10 cellular contexts compared by ENCODE assay signal in genomic region chr11:117884994-117885393, GRCh38. TPM values are rescaled to one million over a fixed set of nuclear protein-coding genes. Genes with fewer than 3 reads are reported as not detected.
DNase-seq lines count a peak whose midpoint lies in the region; ATAC-seq and TF ChIP-seq lines count a peak whose summit lies in the region.
"Had no signal": no experiment of that assay in that cellular context is flagged by ENCODE, and none has a peak within 500 bp of the region (broad histone marks: within the 10 kb centered on the region; RNA-seq: fewer than 3 reads in every experiment).

No MANE protein-coding gene starts in this region.

- H3K27me3 ChIP-seq in gastroesophageal sphincter (no peaks in the 10 kb centered on the region), prostate gland (replicated peaks; ENCODE audit: insufficient read depth) (no peaks in the 10 kb centered on the region), Karpas-422 (ENCODE audit: low read length) (no peaks in the 10 kb centered on the region)

- intact Hi-C loops in prostate gland (cut with DNase I) = no loop called here

- no peaks in the 10 kb centered on the region for H3K79me2 ChIP-seq in Karpas-422 (ENCODE audit: low read length)

- H2AFZ ChIP-seq in Karpas-422 (ENCODE audit: low read length) = no peak overlapping the region

- peak; percentile 47 for DNase-seq in ELF-1 (ENCODE audit: low read depth, low spot score)
- peak; percentile 29 for DNase-seq in SK-N-DZ (ENCODE audit: low spot score)
- DNase-seq in prostate gland (ENCODE audit: low spot score) = no peak
- no peak for DNase-seq in retina
- no peak for DNase-seq in Karpas-422
- DNase-seq: caudate nucleus, H9 had no signal

- TF ChIP-seq POLR2A in gastroesophageal sphincter (IDR thresholded peaks at IDR 0.05) (no peak), prostate gland (IDR thresholded peaks at IDR 0.05) (no peak)

- no peaks in the 10 kb centered on the region for H3K36me3 ChIP-seq in gastroesophageal sphincter
- no peaks in the 10 kb centered on the region for H3K36me3 ChIP-seq in prostate gland
- no peaks in the 10 kb centered on the region for H3K36me3 ChIP-seq in Karpas-422 (ENCODE audit: insufficient read depth, low read length)

- no peak overlapping the region for H3K4me2 ChIP-seq in Karpas-422 (ENCODE audit: low read depth, low read length, poor library complexity, severe bottlenecking)

- H4K20me1 ChIP-seq in Karpas-422 (ENCODE audit: insufficient read depth, low read depth, low read length) = no peaks in the 10 kb centered on the region

- no peak overlapping the region for H3K9ac ChIP-seq in Karpas-422 (ENCODE audit: low read length)

- 29 to 38% methylated on average over 4 to 6 of the region's 7 CpGs for WGBS in gastroesophageal sphincter (ENCODE audit: low coverage in 1 of 2), 2 donors
- WGBS in prostate gland = 82% methylated on average over 7 of the region's 7 CpGs

- TF ChIP-seq CTCF in gastroesophageal sphincter (IDR thresholded peaks at IDR 0.05) = no peak
- TF ChIP-seq CTCF in prostate gland (IDR thresholded peaks at IDR 0.05) = no peak

- ATAC-seq in gastroesophageal sphincter (peak; percentile 31), GM21526 (IDR thresholded peaks at IDR 0.05; ENCODE audit: low FRiP score, unreplicated experiment) (no peak), GM19328 (IDR thresholded peaks at IDR 0.05; ENCODE audit: unreplicated experiment) (no peak)

- H3K27ac ChIP-seq in gastroesophageal sphincter (peak overlapping the region; percentile 40 to 87 (median 84)), prostate gland (peak overlapping the region; percentile 24 to 44), Karpas-422 (ENCODE audit: low read length) (no peak overlapping the region)

- H3K4me1 ChIP-seq in gastroesophageal sphincter (peaks cover 0 to 59% (median 16%) of the 10 kb centered on the region in 3 donors), prostate gland (replicated peaks) (no peaks in the 10 kb centered on the region), Karpas-422 (ENCODE audit: low read length) (no peaks in the 10 kb centered on the region)

- H3K4me3 ChIP-seq in gastroesophageal sphincter (no peak overlapping the region), prostate gland (no peak overlapping the region), Karpas-422 (ENCODE audit: low read length) (no peak overlapping the region)

- no peaks in the 10 kb centered on the region for H3K9me2 ChIP-seq in Karpas-422 (replicated peaks; ENCODE audit: insufficient read depth, low read length)

- TF ChIP-seq EP300 in gastroesophageal sphincter (IDR thresholded peaks at IDR 0.05) = no peak

- H3K9me3 ChIP-seq in gastroesophageal sphincter = no peaks in the 10 kb centered on the region
- H3K9me3 ChIP-seq in prostate gland = no peaks in the 10 kb centered on the region
- H3K9me3 ChIP-seq in Karpas-422 (ENCODE audit: low read length) = no peaks in the 10 kb centered on the region

RNA-seq across cellular contexts. Expression of gene FXYD6, which starts 8.5 kb away (rescaled TPM):
- polyA plus RNA-seq in SK-N-DZ (2014; cell fraction: cytosol; rRNA removed) = 123 and 162 TPM in 2 replicates
- polyA plus RNA-seq in SK-N-DZ (2014; cell fraction: nucleus; rRNA removed) = 106 and 158 TPM in 2 replicates
- total RNA-seq in gastroesophageal sphincter (10 to 100 TPM; 28.6 to 76.7 (median 74.4) TPM), prostate gland (100 to 1,000 TPM in 1 of 2 donors, 10 to 100 TPM in 1; 29.6 to 366 TPM)
- not detected in 2 replicates for total RNA-seq in Karpas-422 (2014; rRNA removed; shearing (Covaris generic); ENCODE audit: low replicate concordance)

RNA-seq across cellular contexts. Expression of gene TMPRSS13, which starts 44.2 kb away (rescaled TPM):
- not detected in 2 replicates for polyA plus RNA-seq in SK-N-DZ (2014; cell fraction: cytosol; rRNA removed)
- polyA plus RNA-seq in SK-N-DZ (2014; cell fraction: nucleus; rRNA removed) = not detected in 2 replicates
- total RNA-seq in gastroesophageal sphincter (under 1 TPM in 3 of 4 donors, not detected in 1; 0.13 to 0.67 (median 0.31) TPM), prostate gland (10 to 100 TPM in 1 of 2 donors, 1 to 10 TPM in 1; 1.2 to 14.7 TPM)
- total RNA-seq in Karpas-422 (2014; rRNA removed; shearing (Covaris generic); ENCODE audit: low replicate concordance) = 0.69 and 1.1 TPM in 2 replicates

Comparison
In these comparisons a context has a peak if more than half of its experiments do, and no peak if none do; other contexts are left out.
1. DNase-seq: peak in ELF-1 (single experiment) and SK-N-DZ (single experiment); none in prostate gland (single experiment), retina (single experiment) and Karpas-422 (single experiment).
2. RNA of gene FXYD6, which starts 8.5 kb away (total RNA-seq): 29.6 to 366 TPM in prostate gland and 28.6 to 76.7 TPM in gastroesophageal sphincter; not detected in Karpas-422; every median in the first group is over 10 times any median in the second.